ENCODE assay signal across 22 cellular contexts in genomic region chr10:128306966-128307365, GRCh38.
"Had no signal": no experiment of that assay in that cellular context is flagged by ENCODE, and none has a peak within 500 bp of the region (broad histone marks: within the 10 kb centered on the region; RNA-seq: fewer than 3 reads in every experiment).

No MANE protein-coding gene starts in this region.

- H3K27ac Mint-ChIP-seq: naive thymus-derived CD4-positive, alpha-beta T cell had no signal

- H3K27ac ChIP-seq: colonic mucosa, dorsolateral prefrontal cortex, epithelial cell of prostate, esophagus squamous epithelium, gastrocnemius medialis, heart right ventricle, lower lobe of right lung had no signal

- H3K4me3 ChIP-seq: colonic mucosa, dorsolateral prefrontal cortex, esophagus squamous epithelium, gastrocnemius medialis, heart right ventricle, lower lobe of right lung had no signal

- DNase-seq: colonic mucosa; dermis blood vessel endothelial cell; dorsolateral prefrontal cortex; effector CD4-positive, alpha-beta T cell; effector memory CD4-positive, alpha-beta T cell; erythroblast; esophagus squamous epithelium; foreskin fibroblast; foreskin melanocyte; gastrocnemius medialis; glutamatergic neuron; heart right ventricle; hippocampal formation; kidney; kidney glomerular epithelial cell; left colon; left ventricle myocardium superior; lower lobe of right lung; mesenchymal stem cell; midbrain; naive thymus-derived CD4-positive, alpha-beta T cell had no signal

- H3K36me3 ChIP-seq: colonic mucosa, esophagus squamous epithelium, gastrocnemius medialis, heart right ventricle, lower lobe of right lung had no signal

- H3K4me1 ChIP-seq: colonic mucosa, esophagus squamous epithelium, gastrocnemius medialis, heart right ventricle, lower lobe of right lung had no signal

- H3K9me3 ChIP-seq: colonic mucosa, esophagus squamous epithelium, gastrocnemius medialis, lower lobe of right lung had no signal

- H3K36me3 Mint-ChIP-seq: naive thymus-derived CD4-positive, alpha-beta T cell had no signal

- H3K4me1 Mint-ChIP-seq: naive thymus-derived CD4-positive, alpha-beta T cell had no signal

- H3K4me3 Mint-ChIP-seq: naive thymus-derived CD4-positive, alpha-beta T cell had no signal

- H3K27me3 ChIP-seq: colonic mucosa, esophagus squamous epithelium had no signal
